ENCODE assay signal across 10 cellular contexts in genomic region chr7:28481131-28481926, GRCh38.
A peak's percentile ranks its signal among the peaks of the same experiment; 100 is the strongest.
DNase-seq lines count a peak whose midpoint lies in the region; ATAC-seq and TF ChIP-seq lines count a peak whose summit lies in the region.
"Had no signal": no experiment of that assay in that cellular context is flagged by ENCODE, and none has a peak within 500 bp of the region (broad histone marks: within the 10 kb centered on the region; RNA-seq: fewer than 3 reads in every experiment).

No MANE protein-coding gene starts in this region.

- DNase-seq in HS-27A (ENCODE audit: low read depth), result peak; percentile 42
- peak; percentile 49 for DNase-seq in mesenchymal stem cell
- DNase-seq in NCI-H2227 treated with DMSO at 0.1 percent for 48 hours (lab: John Stamatoyannopoulos, UW), result no peak
- no peak for DNase-seq in HT-29 (ENCODE audit: low spot score)
- DNase-seq in NCI-H2029 treated with DMSO at 0.1 percent for 48 hours (lab: John Stamatoyannopoulos, UW), result no peak
- DNase-seq in SHP77 (lab: John Stamatoyannopoulos, UW), result no peak
- DNase-seq: central memory CD4-positive, alpha-beta T cell; Right ventricle myocardium superior had no signal

- H2BK5ac ChIP-seq in mesenchymal stem cell (ENCODE audit: low read depth, low read length, poor library complexity, severe bottlenecking), result no peak overlapping the region

- ATAC-seq in GM18505 (IDR thresholded peaks at IDR 0.05; ENCODE audit: unreplicated experiment) (peak; percentile 66), GM21786 (IDR thresholded peaks at IDR 0.05; ENCODE audit: unreplicated experiment) (peak; percentile 54)

- H2AFZ ChIP-seq in mesenchymal stem cell (ENCODE audit: low read depth, low read length), result no peak overlapping the region

- WGBS in mesenchymal stem cell, result 30% methylated on average over 6 of the region's 7 CpGs

- no peak overlapping the region for H4K91ac ChIP-seq in mesenchymal stem cell (ENCODE audit: low read length)

- H3K9ac ChIP-seq in mesenchymal stem cell (ENCODE audit: low read length), result peak overlapping the region; percentile 70

- no peak overlapping the region for H3K4ac ChIP-seq in mesenchymal stem cell (ENCODE audit: low read depth in 1 of 2, low read length in 2 of 2)

- H3K4me2 ChIP-seq in mesenchymal stem cell (ENCODE audit: low read length, poor library complexity, severe bottlenecking), result peak overlapping the region; percentile 26

- H3K18ac ChIP-seq in mesenchymal stem cell (ENCODE audit: low read depth in 1 of 2, low read length in 2 of 2), result no peak overlapping the region

- no peak overlapping the region for H2BK15ac ChIP-seq in mesenchymal stem cell (ENCODE audit: low read depth, poor library complexity, severe bottlenecking)

- H3K14ac ChIP-seq in mesenchymal stem cell (ENCODE audit: low read length in 2 of 2), result no peak overlapping the region

- peaks cover 2% of the 10 kb centered on the region for H3K4me1 ChIP-seq in mesenchymal stem cell (ENCODE audit: control insufficient read depth, insufficient read depth, low read depth, low read length)

- no peak overlapping the region for H4K8ac ChIP-seq in mesenchymal stem cell (ENCODE audit: low read length)

- no peak overlapping the region for H2BK120ac ChIP-seq in mesenchymal stem cell (ENCODE audit: low read depth, low read length)

- no peaks in the 10 kb centered on the region for H3K9me3 ChIP-seq in mesenchymal stem cell (ENCODE audit: control insufficient read depth, low read length)

- peaks cover 19% of the 10 kb centered on the region for H3K79me1 ChIP-seq in mesenchymal stem cell (replicated peaks; ENCODE audit: low read length, poor library complexity, severe bottlenecking)

- peak overlapping the region in 1 of 2 experiments; percentile 60 for H3K4me3 ChIP-seq in mesenchymal stem cell (ENCODE audit: insufficient read depth in 1 of 2, low read depth in 1 of 2, low read length in 2 of 2)

- no peak overlapping the region for H2AK5ac ChIP-seq in mesenchymal stem cell (ENCODE audit: low read length, severe bottlenecking)

- no peak for TF ChIP-seq POLR2A in GM18505 (IDR thresholded peaks at IDR 0.05; ENCODE audit: borderline replicate concordance, extremely low read depth, insufficient read depth, insufficient read length)

- H3K36me3 ChIP-seq in mesenchymal stem cell (ENCODE audit: control insufficient read depth in 1 of 2, insufficient read depth in 2 of 2, low read depth in 1 of 2, low read length in 2 of 2), result no peaks in the 10 kb centered on the region

- H2BK12ac ChIP-seq in mesenchymal stem cell (ENCODE audit: low read length in 2 of 2), result no peak overlapping the region

- H3K27ac ChIP-seq in mesenchymal stem cell (ENCODE audit: low read length, poor library complexity, severe bottlenecking), result peak overlapping the region; percentile 88

- H3K27me3 ChIP-seq in mesenchymal stem cell (ENCODE audit: control insufficient read depth in 1 of 2, insufficient read depth in 1 of 2, low read length in 2 of 2), result no peaks in the 10 kb centered on the region

- no peak overlapping the region for H3K23ac ChIP-seq in mesenchymal stem cell (ENCODE audit: low read length in 2 of 2)

Comparison
In these comparisons a context has a peak if more than half of its experiments do, and no peak if none do; other contexts are left out.
1. DNase-seq: peak in HS-27A (single experiment) and mesenchymal stem cell (single experiment); none in NCI-H2227 treated with DMSO at 0.1 percent for 48 hours (single experiment), HT-29 (single experiment), NCI-H2029 treated with DMSO at 0.1 percent for 48 hours (single experiment) and SHP77 (0 of 2).